8 cellular contexts compared by ENCODE assay signal in the genomic region with DNA sequence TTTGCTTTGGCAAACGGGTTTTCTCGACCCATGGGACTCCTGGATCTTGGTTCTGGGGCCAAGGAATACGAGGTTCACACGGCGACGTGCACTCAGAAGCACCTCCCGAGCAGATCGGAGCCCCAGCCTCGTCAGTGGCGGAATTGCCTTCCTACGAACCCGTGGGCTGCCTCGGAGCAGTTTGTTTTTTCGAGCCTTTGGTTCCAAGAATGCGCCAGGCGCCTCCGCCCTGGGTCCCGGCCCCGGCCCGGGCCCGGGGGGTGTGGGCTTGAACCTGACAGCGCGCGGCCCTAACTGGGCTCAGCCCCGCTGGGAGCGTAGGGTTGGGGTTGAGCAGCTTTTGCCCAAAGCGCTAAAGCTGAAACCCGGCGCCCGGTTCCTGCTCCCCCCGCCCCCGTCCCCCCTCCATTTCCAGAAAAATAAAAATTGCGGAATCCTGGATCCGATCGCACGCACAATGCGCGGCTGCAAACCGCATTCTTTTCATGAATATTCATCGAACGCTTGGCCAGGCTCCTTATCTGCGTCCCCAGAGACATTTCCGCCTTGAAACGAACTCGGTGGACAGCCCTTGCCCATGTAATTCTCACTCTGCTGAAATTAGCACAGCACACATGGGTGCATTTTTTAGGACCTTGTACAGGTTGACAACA. TPM values are rescaled to one million over a fixed set of nuclear protein-coding genes. Genes with fewer than 3 reads are reported as not detected.
DNase-seq lines count a peak whose midpoint lies in the region; ATAC-seq and TF ChIP-seq lines count a peak whose summit lies in the region.

No MANE protein-coding gene starts in this region.

- H3K36me3 Mint-ChIP-seq in T-helper 1 cell treated with Interleukin-12 subunit alpha and Interleukin-12 subunit beta and Interleukin-4 antibody, amounts not matched to agents 30 μg/mL and 1 μg/mL, for 36 hours (ENCODE audit: low read depth) = no peaks in the 10 kb centered on the region
- peaks cover 3% of the 10 kb centered on the region for H3K36me3 Mint-ChIP-seq in endodermal cell (ENCODE audit: low read depth)

- 0 to 2% methylated on average over 19 to 45 of the region's 45 CpGs for WGBS in endodermal cell (ENCODE audit: insufficient coverage in 1 of 2, insufficient read length in 1 of 2), 2 experiments
- WGBS in aorta, 2 donors = 1% methylated on average over 44 to 45 of the region's 45 CpGs

- peaks cover 42% of the 10 kb centered on the region for H3K27me3 Mint-ChIP-seq in T-helper 1 cell treated with Interleukin-12 subunit alpha and Interleukin-12 subunit beta and Interleukin-4 antibody, amounts not matched to agents 30 μg/mL and 1 μg/mL, for 36 hours (ENCODE audit: low read depth)
- H3K27me3 Mint-ChIP-seq in endodermal cell (ENCODE audit: insufficient read depth) = peaks cover 7% of the 10 kb centered on the region

- intact Hi-C loops in aorta (cut with DNase I) = loop anchor here (5.0 to 10.0 kb wide), 7 partner anchors 86 to 1094 kb away; no protein-coding TSS in a partner anchor

- H3K4me1 Mint-ChIP-seq in T-helper 1 cell treated with Interleukin-12 subunit alpha and Interleukin-12 subunit beta and Interleukin-4 antibody, amounts not matched to agents 30 μg/mL and 1 μg/mL, for 36 hours (ENCODE audit: low read depth) = peaks cover 4% of the 10 kb centered on the region
- peaks cover 25% of the 10 kb centered on the region for H3K4me1 Mint-ChIP-seq in endodermal cell

- peak overlapping the region; percentile 51 to 94 (median 58) for H3K4me3 ChIP-seq in Peyer's patch
- peak overlapping the region; percentile 92 for H3K4me3 ChIP-seq in endodermal cell (ENCODE audit: low read length)
- H3K4me3 ChIP-seq in mucosa of rectum (ENCODE audit: low read length in 2 of 2) = peak overlapping the region; percentile 69 to 80
- peak overlapping the region; percentile 72 to 98 for H3K4me3 ChIP-seq in aorta (ENCODE audit: low read length in 2 of 2)

- H3K4me1 ChIP-seq in Peyer's patch = peaks cover 0 to 6% (median 0%) of the 10 kb centered on the region in 4 donors
- H3K4me1 ChIP-seq in endodermal cell (ENCODE audit: control insufficient read depth, insufficient read depth, low read length) = peaks cover under 1% of the 10 kb centered on the region
- peaks cover 2 to 12% of the 10 kb centered on the region in 2 donors for H3K4me1 ChIP-seq in mucosa of rectum (ENCODE audit: control insufficient read depth in 2 of 2, insufficient read depth in 2 of 2, low read length in 2 of 2)
- H3K4me1 ChIP-seq in aorta (ENCODE audit: control insufficient read depth in 1 of 2, insufficient read depth in 2 of 2, low read length in 2 of 2) = no peaks in the 10 kb centered on the region

- peak; percentile 26 for ATAC-seq in HG02642 (IDR thresholded peaks at IDR 0.05; ENCODE audit: poor library complexity, unreplicated experiment)
- peak; percentile 64 for ATAC-seq in aorta (ENCODE audit: low FRiP score)
- ATAC-seq in HG02973 (IDR thresholded peaks at IDR 0.05; ENCODE audit: unreplicated experiment) = no peak

- H3K9me3 ChIP-seq in Peyer's patch (no peaks in the 10 kb centered on the region), endodermal cell (ENCODE audit: control insufficient read depth, low read length) (no peaks in the 10 kb centered on the region), mucosa of rectum (ENCODE audit: control insufficient read depth in 2 of 2, low read length in 2 of 2) (no peaks in the 10 kb centered on the region), aorta (ENCODE audit: control insufficient read depth, low read length) (no peaks in the 10 kb centered on the region)

- H3K4me3 Mint-ChIP-seq in T-helper 1 cell treated with Interleukin-12 subunit alpha and Interleukin-12 subunit beta and Interleukin-4 antibody, amounts not matched to agents 30 μg/mL and 1 μg/mL, for 36 hours = peak overlapping the region; percentile 46
- peak overlapping the region; percentile 90 for H3K4me3 Mint-ChIP-seq in endodermal cell

- peak overlapping the region; percentile 57 to 94 (median 72) for H3K27ac ChIP-seq in Peyer's patch
- peak overlapping the region; percentile 91 for H3K27ac ChIP-seq in endodermal cell (ENCODE audit: low read depth, low read length)
- H3K27ac ChIP-seq in mucosa of rectum (ENCODE audit: low read depth in 2 of 2, low read length in 2 of 2) = peak overlapping the region; percentile 22 to 66
- peak overlapping the region in 1 of 2 donors; percentile 77 for H3K27ac ChIP-seq in aorta (ENCODE audit: low read depth in 1 of 2, low read length in 2 of 2)

- no peaks in the 10 kb centered on the region for H3K9me3 Mint-ChIP-seq in T-helper 1 cell treated with Interleukin-12 subunit alpha and Interleukin-12 subunit beta and Interleukin-4 antibody, amounts not matched to agents 30 μg/mL and 1 μg/mL, for 36 hours
- peaks cover 2% of the 10 kb centered on the region for H3K9me3 Mint-ChIP-seq in endodermal cell

- H3K36me3 ChIP-seq in Peyer's patch (no peaks in the 10 kb centered on the region), endodermal cell (ENCODE audit: control insufficient read depth, insufficient read depth, low read length) (peaks cover 13% of the 10 kb centered on the region), mucosa of rectum (ENCODE audit: control insufficient read depth in 2 of 2, insufficient read depth in 2 of 2, low read length in 2 of 2) (no peaks in the 10 kb centered on the region), aorta (ENCODE audit: control insufficient read depth in 1 of 2, insufficient read depth in 2 of 2, low read length in 1 of 2) (no peaks in the 10 kb centered on the region)

- no peak for TF ChIP-seq CTCF in Peyer's patch (IDR thresholded peaks at IDR 0.05)
- TF ChIP-seq CTCF in endodermal cell (conservative IDR thresholded peaks at IDR 0.05) = no peak

- H3K27ac Mint-ChIP-seq in T-helper 1 cell treated with Interleukin-12 subunit alpha and Interleukin-12 subunit beta and Interleukin-4 antibody, amounts not matched to agents 30 μg/mL and 1 μg/mL, for 36 hours = no peak overlapping the region
- H3K27ac Mint-ChIP-seq in endodermal cell = peak overlapping the region; percentile 93

- TF ChIP-seq POLR2A in Peyer's patch (IDR thresholded peaks at IDR 0.05) = no peak

- peak overlapping the region; percentile 82 for H3K9ac ChIP-seq in endodermal cell (ENCODE audit: extremely low read depth, low read length, poor library complexity, severe bottlenecking)
- peak overlapping the region; percentile 64 to 69 for H3K9ac ChIP-seq in mucosa of rectum (ENCODE audit: low read depth in 1 of 2, low read length in 2 of 2)

- DNase-seq in T-helper 1 cell = no peak
- DNase-seq in Peyer's patch = peak in 2 of 3 donors; percentile 52 to 55
- DNase-seq in endodermal cell = peak; percentile 70
- peak; percentile 62 to 83 for DNase-seq in aorta

- H3K27me3 ChIP-seq in Peyer's patch (peaks cover 0 to 12% of the 10 kb centered on the region in 2 donors), endodermal cell (ENCODE audit: control insufficient read depth, insufficient read depth, low read length, poor library complexity, severe bottlenecking) (no peaks in the 10 kb centered on the region), mucosa of rectum (ENCODE audit: control insufficient read depth in 2 of 2, insufficient read depth in 2 of 2, low read length in 2 of 2) (peaks cover 3 to 8% of the 10 kb centered on the region in 2 donors), aorta (ENCODE audit: control insufficient read depth in 1 of 2, insufficient read depth in 2 of 2, low read length in 1 of 2) (no peaks in the 10 kb centered on the region)

RNA-seq across cellular contexts. Expression of a gene that starts 1.0 kb away (rescaled TPM):
- total RNA-seq in Peyer's patch (10 to 100 TPM in 1 of 4 donors, 1 to 10 TPM in 2, not detected in 1; 6.7 to 39.6 (median 8.0) TPM), endodermal cell (10 to 100 TPM; 60.3 to 63.0 TPM), aorta (10 to 100 TPM; 45.6 to 51.5 TPM)
- polyA plus RNA-seq in endodermal cell (2013, experiment 1 of 2) = 230 TPM
- polyA plus RNA-seq in endodermal cell (2013, experiment 2 of 2) = 203 TPM
- polyA plus RNA-seq in aorta = 10 to 100 TPM; 30.1 to 53.0 TPM

Comparison
In these comparisons a context has a peak if more than half of its experiments do, and no peak if none do; other contexts are left out.
1. DNase-seq: peak in Peyer's patch (2 of 3), endodermal cell (single experiment) and aorta (2 of 2); none in T-helper 1 cell (0 of 5).
2. Peak in every context shown above with its lines, with median percentiles within 50 percentile points of each other: H3K4me3 ChIP-seq.